In the genomic region with DNA sequence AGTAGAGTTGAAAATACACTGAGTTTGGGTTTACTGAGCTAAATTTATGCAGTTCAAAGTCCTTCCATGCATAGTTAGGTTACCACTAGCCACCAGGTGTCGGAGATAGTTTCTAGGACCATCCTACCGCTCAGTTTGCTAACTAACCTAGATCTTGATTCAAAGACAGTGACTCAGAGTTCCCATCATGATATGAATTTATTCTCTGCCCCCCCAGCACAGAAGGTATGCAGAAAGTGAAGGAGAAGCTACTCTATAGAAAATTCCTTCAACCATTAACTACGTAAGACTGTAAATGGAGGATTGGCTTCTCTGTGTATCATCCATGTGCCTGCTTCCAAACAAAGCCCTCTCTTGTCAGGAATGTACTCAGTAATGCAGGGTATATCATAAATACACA, we compare ENCODE assay signal across 35 cellular contexts.
DNase-seq lines count a peak whose midpoint lies in the region; ATAC-seq, FAIRE-seq and TF ChIP-seq lines count a peak whose summit lies in the region.
"Had no signal": no experiment of that assay in that cellular context is flagged by ENCODE, and none has a peak within 500 bp of the region (broad histone marks: within the 10 kb centered on the region; RNA-seq: fewer than 3 reads in every experiment).

No MANE protein-coding gene starts in this region.

- no peak overlapping the region for H3K27ac Mint-ChIP-seq in osteocyte (ENCODE audit: unreplicated experiment)
- H3K27ac Mint-ChIP-seq: activated CD8-positive, alpha-beta memory T cell treated with anti-CD3 and anti-CD28 coated beads, Interleukin-2, amount 10 ng/mL, durations not matched to agents 7 days and 5 days; activated naive CD8-positive, alpha-beta T cell treated with anti-CD3 and anti-CD28 coated beads for 36 hours; effector memory CD8-positive, alpha-beta T cell; stimulated activated naive CD8-positive, alpha-beta T cell treated with anti-CD3 and anti-CD28 coated beads, Interleukin-15, amount 100 ng/mL, for 72 hours; T-helper 1 cell treated with Interleukin-12 subunit alpha and Interleukin-12 subunit beta and Interleukin-4 antibody, amounts not matched to agents 30 μg/mL and 1 μg/mL, for 36 hours had no signal

- H2AFZ ChIP-seq in H1 (ENCODE audit: low read length), result no peak overlapping the region; the same call in 1 of the 2 replicates

- POLR2A ChIA-PET in Panc1 (lab: Charles Lee) (no interaction called here), H1 (lab: Charles Lee; ENCODE audit: partially characterized antibody) (interaction anchor here (0.9 kb wide), 1 partner anchor 9 kb away, joined by 4 read pairs; no protein-coding TSS in a partner anchor)

- ATAC-seq in Panc1, result no peak
- ATAC-seq in Right ventricle myocardium inferior, result no peak
- ATAC-seq: activated CD8-positive, alpha-beta memory T cell treated with anti-CD3 and anti-CD28 coated beads, Interleukin-2, amount 10 ng/mL, durations not matched to agents 7 days and 5 days; activated T-cell treated with anti-CD3 and anti-CD28 coated beads, Interleukin-2, amount 50 U/mL, for 4 hours; effector memory CD8-positive, alpha-beta T cell; foreskin keratinocyte; HCT116; stimulated activated naive CD8-positive, alpha-beta T cell treated with anti-CD3 and anti-CD28 coated beads, Interleukin-15, amount 100 ng/mL, for 72 hours had no signal

- no peaks in the 10 kb centered on the region for H3K27me3 ChIP-seq in Panc1 (ENCODE audit: control insufficient read depth, insufficient read depth, low read length)
- H3K27me3 ChIP-seq in H1 (replicated peaks in 1 of 4; ENCODE audit: control insufficient read depth in 3 of 4, extremely low read depth in 1 of 4, insufficient read depth in 3 of 4, low read length in 3 of 4), result peaks cover 0 to 2% (median under 1%) of the 10 kb centered on the region in 4 experiments; a peak in 2 of 7 replicates
- peaks cover 0 to 5% of the 10 kb centered on the region in 2 donors for H3K27me3 ChIP-seq in mucosa of rectum (ENCODE audit: control insufficient read depth in 2 of 2, insufficient read depth in 2 of 2, low read length in 2 of 2)
- no peaks in the 10 kb centered on the region for H3K27me3 ChIP-seq in BE2C

- no peak overlapping the region for H2BK15ac ChIP-seq in H1 (ENCODE audit: low read length)

- H3K9ac ChIP-seq in H1 (replicated peaks in 1 of 4; ENCODE audit: extremely low read depth in 1 of 4, low read depth in 3 of 4, low read length in 3 of 4) (no peak overlapping the region), mucosa of rectum (ENCODE audit: low read depth in 1 of 2, low read length in 2 of 2) (peak overlapping the region; percentile 9 to 21)
- H3K9ac ChIP-seq: SK-N-SH had no signal

- H2AK5ac ChIP-seq in H1 (ENCODE audit: low read depth, low read length), result no peak overlapping the region

- H3K23ac ChIP-seq in H1 (ENCODE audit: insufficient read length), result no peak overlapping the region

- H4K20me1 ChIP-seq in H1 (replicated peaks in 1 of 2; ENCODE audit: control insufficient read depth in 1 of 2, insufficient read depth in 2 of 2, low read length in 2 of 2), result no peaks in the 10 kb centered on the region

- no peaks in the 10 kb centered on the region; the same call in 1 of the 2 replicates for H3K23me2 ChIP-seq in H1 (ENCODE audit: low read depth, low read length)

- H3K27me3 Mint-ChIP-seq in osteocyte (ENCODE audit: unreplicated experiment), result no peaks in the 10 kb centered on the region
- H3K27me3 Mint-ChIP-seq: effector memory CD8-positive, alpha-beta T cell had no signal

- H3K4me3 ChIP-seq in Panc1 (ENCODE audit: low read depth in 2 of 2, low read length in 2 of 2) (no peak overlapping the region), H1 (ENCODE audit: extremely low read depth in 1 of 4, insufficient read depth in 2 of 4, low read depth in 3 of 4, low read length in 4 of 4) (no peak overlapping the region), mucosa of rectum (ENCODE audit: low read length in 2 of 2) (peak overlapping the region; percentile 28 to 53), BE2C (ENCODE audit: low read depth, low read length) (no peak overlapping the region)
- H3K4me3 ChIP-seq: esophagus squamous epithelium, lung, pancreas, spleen, tibial artery had no signal

- 96% methylated on average over 3 of the region's 3 CpGs; no CpG with 5 or more reads in 1 of the 2 experiments for WGBS in H1 (ENCODE audit: extremely low coverage in 1 of 2, insufficient coverage in 1 of 2, insufficient read length in 1 of 2, insufficient replicate concordance in 2 of 2, low coverage in 1 of 2, low lambda C conversion rate in 2 of 2, missing lambda C conversion rate in 1 of 2), 2 experiments

- H3K56ac ChIP-seq in H1 (replicated peaks; ENCODE audit: insufficient read length, low read depth, low read length), result no peak overlapping the region

- H3K36me3 ChIP-seq in Panc1 (ENCODE audit: control insufficient read depth, insufficient read depth, low read length) (no peaks in the 10 kb centered on the region), H1 (ENCODE audit: control insufficient read depth in 2 of 4, insufficient read depth in 4 of 4, low read length in 3 of 4) (no peaks in the 10 kb centered on the region), mucosa of rectum (ENCODE audit: control insufficient read depth in 2 of 2, insufficient read depth in 2 of 2, low read length in 2 of 2) (no peaks in the 10 kb centered on the region), BE2C (no peaks in the 10 kb centered on the region)
- H3K36me3 ChIP-seq: esophagus squamous epithelium, pancreas, spleen, tibial artery had no signal

- intact Hi-C loops in Panc1 (cut with micrococcal nuclease; ENCODE audit: unreplicated experiment) (no loop called here), Right ventricle myocardium inferior (cut with DNase I) (no loop called here)

- no peak overlapping the region for H3K14ac ChIP-seq in H1 (ENCODE audit: insufficient read length)

- peak overlapping the region; percentile 29; the same call in 1 of the 2 replicates for H3K27ac ChIP-seq in Panc1 (ENCODE audit: low read length)
- H3K27ac ChIP-seq in H1 (ENCODE audit: low read depth, low read length), result no peak overlapping the region
- H3K27ac ChIP-seq in mucosa of rectum (ENCODE audit: low read depth in 2 of 2, low read length in 2 of 2), result peak overlapping the region; percentile 65 to 67
- no peak overlapping the region for H3K27ac ChIP-seq in caudate nucleus (ENCODE audit: low read depth, low read length)
- H3K27ac ChIP-seq: C4-2B, pancreas, spleen, tibial artery had no signal

- H3K4me1 ChIP-seq in Panc1 (ENCODE audit: control insufficient read depth, insufficient read depth, low read length) (peaks cover 3% of the 10 kb centered on the region; the same call in 1 of the 2 replicates), H1 (replicated peaks in 1 of 4; ENCODE audit: control insufficient read depth in 3 of 4, insufficient read depth in 4 of 4, low read length in 3 of 4) (peaks cover 0 to 4% (median 0%) of the 10 kb centered on the region in 4 experiments; a peak in 2 of 7 replicates), mucosa of rectum (ENCODE audit: control insufficient read depth in 2 of 2, insufficient read depth in 2 of 2, low read length in 2 of 2) (peaks cover 10 to 29% of the 10 kb centered on the region in 2 donors), BE2C (no peaks in the 10 kb centered on the region)
- H3K4me1 ChIP-seq: pancreas had no signal

- H4K91ac ChIP-seq in H1 (replicated peaks; ENCODE audit: insufficient read length, low read length), result no peak overlapping the region

- CTCF ChIA-PET in Panc1 (lab: Charles Lee), result no interaction called here
- CTCF ChIA-PET in H1 (lab: Charles Lee; ENCODE audit: partially characterized antibody), result interaction anchor here (0.5 to 2.2 kb wide), 13 partner anchors 12 to 282 kb away, joined by 3 to 14 read pairs (median 3); no protein-coding TSS in a partner anchor

- no peaks in the 10 kb centered on the region for H3K79me1 ChIP-seq in H1 (ENCODE audit: low read depth, low read length)

- no peak for TF ChIP-seq CTCF in Panc1 (IDR thresholded peaks at IDR 0.05)
- no peak for TF ChIP-seq CTCF in H1 (IDR thresholded peaks at IDR 0.05; ENCODE audit: control extremely low read depth in 1 of 3, insufficient read depth in 1 of 3, low read depth in 1 of 3, low read length in 3 of 3)
- TF ChIP-seq CTCF in osteocyte (IDR thresholded peaks at IDR 0.05), result no peak
- TF ChIP-seq CTCF in BE2C (IDR thresholded peaks at IDR 0.05; ENCODE audit: low read depth, low read length), result no peak

- TF ChIP-seq EP300 in H1 (IDR thresholded peaks at IDR 0.05; ENCODE audit: borderline replicate concordance in 1 of 2, low read depth in 2 of 2, low read length in 2 of 2), result no peak

- H3K9me3 Mint-ChIP-seq in osteocyte (ENCODE audit: unreplicated experiment), result no peaks in the 10 kb centered on the region
- H3K9me3 Mint-ChIP-seq: activated naive CD8-positive, alpha-beta T cell treated with anti-CD3 and anti-CD28 coated beads for 36 hours; activated T-cell treated with anti-CD3 and anti-CD28 coated beads, Interleukin-2, amount 50 U/mL, for 4 hours; effector memory CD8-positive, alpha-beta T cell; stimulated activated naive CD8-positive, alpha-beta T cell treated with anti-CD3 and anti-CD28 coated beads, Interleukin-15, amount 100 ng/mL, for 72 hours; T-helper 1 cell treated with Interleukin-12 subunit alpha and Interleukin-12 subunit beta and Interleukin-4 antibody, amounts not matched to agents 30 μg/mL and 1 μg/mL, for 36 hours had no signal

- TF ChIP-seq POLR2A in H1 (IDR thresholded peaks at IDR 0.05; ENCODE audit: control extremely low read depth in 1 of 2, low read depth in 2 of 2, low read length in 2 of 2), result no peak

- in situ Hi-C loops in Panc1 (cut with HindIII; ENCODE audit: low pct_unique_long_range_greater_than_20kb, low sequenced_read_pairs), result no loop called here

- H3K4ac ChIP-seq in H1 (replicated peaks; ENCODE audit: insufficient read length, low read depth, low read length), result no peak overlapping the region

- H3K18ac ChIP-seq in H1 (ENCODE audit: extremely low read depth, low read length), result no peak overlapping the region

- no peak overlapping the region for H4K5ac ChIP-seq in H1 (ENCODE audit: insufficient read length, low read depth, low read length)

- no peak for FAIRE-seq in H1 (lab: Jason Lieb, UNC)
- FAIRE-seq: pancreas, TTC549 had no signal

- H2BK12ac ChIP-seq in H1 (ENCODE audit: low read depth, low read length), result no peak overlapping the region

- H3K79me2 ChIP-seq in H1 (ENCODE audit: control insufficient read depth in 1 of 2, insufficient read depth in 2 of 2, low read length in 2 of 2), result no peaks in the 10 kb centered on the region

- no peak for TF ChIP-seq RAD21 in H1 (IDR thresholded peaks at IDR 0.05 in 1 of 2, conservative IDR thresholded peaks at IDR 0.05 in 1 of 2; ENCODE audit: low read depth in 2 of 2, low read length in 2 of 2)

- BruUV-seq in Panc1 (replicated peaks; lab: Mats Ljungman, UMichigan), result no TSS peak

- H4K8ac ChIP-seq in H1 (ENCODE audit: extremely low read depth, insufficient read depth, low read length), result no peak overlapping the region

- H2BK20ac ChIP-seq in H1 (ENCODE audit: low read length), result peak overlapping the region; percentile 41; the same call in 1 of the 2 replicates

- H3K4me2 ChIP-seq in H1 (ENCODE audit: insufficient read depth in 1 of 2, low read depth in 2 of 2, low read length in 2 of 2), result no peak overlapping the region
- H3K4me2 ChIP-seq: SK-N-SH had no signal

- H3K4me1 Mint-ChIP-seq in osteocyte (ENCODE audit: unreplicated experiment), result no peaks in the 10 kb centered on the region
- H3K4me1 Mint-ChIP-seq: activated naive CD8-positive, alpha-beta T cell treated with anti-CD3 and anti-CD28 coated beads for 36 hours; stimulated activated naive CD8-positive, alpha-beta T cell treated with anti-CD3 and anti-CD28 coated beads, Interleukin-15, amount 100 ng/mL, for 72 hours had no signal

- no peaks in the 10 kb centered on the region for H3K36me3 Mint-ChIP-seq in osteocyte (ENCODE audit: unreplicated experiment)
- H3K36me3 Mint-ChIP-seq: activated CD8-positive, alpha-beta memory T cell treated with anti-CD3 and anti-CD28 coated beads, Interleukin-2, amount 10 ng/mL, durations not matched to agents 7 days and 5 days; activated naive CD8-positive, alpha-beta T cell treated with anti-CD3 and anti-CD28 coated beads for 36 hours had no signal

- H2BK5ac ChIP-seq in H1 (ENCODE audit: low read depth, low read length), result no peak overlapping the region

- no peak overlapping the region for H2BK120ac ChIP-seq in H1 (replicated peaks; ENCODE audit: low read depth, low read length)

- H3K9me3 ChIP-seq in Panc1 (ENCODE audit: control insufficient read depth, insufficient read depth, low read depth, low read length), result no peaks in the 10 kb centered on the region
- H3K9me3 ChIP-seq in H1 (ENCODE audit: insufficient read depth in 2 of 2, low read depth in 1 of 2, low read length in 1 of 2), result no peaks in the 10 kb centered on the region
- H3K9me3 ChIP-seq in mucosa of rectum (ENCODE audit: control insufficient read depth in 2 of 2, low read length in 2 of 2), result no peaks in the 10 kb centered on the region
- H3K9me3 ChIP-seq in BE2C, result no peaks in the 10 kb centered on the region
- H3K9me3 ChIP-seq: esophagus squamous epithelium, pancreas, SK-N-SH, spleen, tibial artery had no signal

- no peak overlapping the region for H3K4me3 Mint-ChIP-seq in osteocyte (ENCODE audit: unreplicated experiment)
- H3K4me3 Mint-ChIP-seq: activated CD8-positive, alpha-beta memory T cell treated with anti-CD3 and anti-CD28 coated beads, Interleukin-2, amount 10 ng/mL, durations not matched to agents 7 days and 5 days; activated naive CD8-positive, alpha-beta T cell treated with anti-CD3 and anti-CD28 coated beads for 36 hours; activated T-cell treated with anti-CD3 and anti-CD28 coated beads, Interleukin-2, amount 50 U/mL, for 4 hours; effector memory CD8-positive, alpha-beta T cell; stimulated activated naive CD8-positive, alpha-beta T cell treated with anti-CD3 and anti-CD28 coated beads, Interleukin-15, amount 100 ng/mL, for 72 hours; T-helper 1 cell treated with Interleukin-12 subunit alpha and Interleukin-12 subunit beta and Interleukin-4 antibody, amounts not matched to agents 30 μg/mL and 1 μg/mL, for 36 hours had no signal

- DNase-seq in Panc1 (ENCODE audit: low read depth, low spot score), result no peak
- no peak for DNase-seq in H1 (ENCODE audit: low read depth in 1 of 2, low spot score in 2 of 2)
- no peak for DNase-seq in Right ventricle myocardium inferior (ENCODE audit: missing footprints)
- DNase-seq in caudate nucleus (lab: John Stamatoyannopoulos, UW), result no peak
- no peak for DNase-seq in osteocyte (ENCODE audit: extremely low spot score, unreplicated experiment)
- DNase-seq in BE2C, result no peak
- DNase-seq: activated CD4-positive, alpha-beta T cell treated with anti-CD3 and anti-CD28 coated beads, Interleukin-2, amount 50 U/mL, for 4 hours; activated CD8-positive, alpha-beta memory T cell treated with anti-CD3 and anti-CD28 coated beads, Interleukin-2, amount 10 ng/mL, durations not matched to agents 7 days and 5 days; activated gamma-delta T cell; activated naive CD8-positive, alpha-beta T cell treated with anti-CD3 and anti-CD28 coated beads for 36 hours; activated T-cell treated with anti-CD3 and anti-CD28 coated beads, Interleukin-2, amount 50 U/mL, for 4 hours; aorta; cortex of kidney; DND-41; effector memory CD8-positive, alpha-beta T cell; esophagus squamous epithelium; foreskin keratinocyte; GF-D8; NCI-H1048; NCI-H187 treated with DMSO at 0.1 percent for 48 hours; NCI-H2171; NCI-H510A; OCI-M1; pancreas; SK-N-SH; spleen; stimulated activated CD4-positive, alpha-beta T cell treated with anti-CD3 and anti-CD28 coated beads, Interleukin-2, amount 100 ng/mL, for 24 hours; stimulated activated naive CD8-positive, alpha-beta T cell treated with anti-CD3 and anti-CD28 coated beads, Interleukin-15, amount 100 ng/mL, for 72 hours; tibial artery had no signal

Comparison
In these comparisons a context has a peak if more than half of its experiments do, and no peak if none do; other contexts are left out.
1. H3K27ac ChIP-seq: peak in Panc1 (single experiment) and mucosa of rectum (2 of 2); none in H1 (single experiment) and caudate nucleus (single experiment).
2. H3K4me3 ChIP-seq: peak in mucosa of rectum (2 of 2); none in Panc1 (0 of 2), H1 (0 of 4) and BE2C (single experiment).
3. H3K9ac ChIP-seq: peak in mucosa of rectum (2 of 2); none in H1 (0 of 4).